Comparison of ENCODE assay signal across 21 cellular contexts in genomic region chr2:1482253-1482675, GRCh38.
"Had no signal": no experiment of that assay in that cellular context is flagged by ENCODE, and none has a peak within 500 bp of the region (broad histone marks: within the 10 kb centered on the region; RNA-seq: fewer than 3 reads in every experiment).

No MANE protein-coding gene starts in this region.

- H3K27ac ChIP-seq: cardiac muscle cell, dorsolateral prefrontal cortex, left lung, psoas muscle, skin epidermis, stomach, thyroid gland had no signal

- DNase-seq: effector CD4-positive, alpha-beta T cell; hypothalamus; immature natural killer cell; mesendoderm; psoas muscle; right cardiac atrium; stimulated activated CD4-positive, alpha-beta T cell treated with anti-CD3 and anti-CD28 coated beads, Interleukin-15, amount 100 ng/mL, for 24 hours; stimulated activated CD4-positive, alpha-beta T cell treated with anti-CD3 and anti-CD28 coated beads, Interleukin-4, amount 100 ng/mL, for 24 hours; stimulated activated naive CD4-positive, alpha-beta T cell treated with Interleukin-2 at 50 U/mL for 16 hours; stomach; thyroid gland; trophoblast cell had no signal

- H3K9me3 Mint-ChIP-seq: immature natural killer cell; natural killer cell treated with Interleukin-12 subunit alpha and Interleukin-12 subunit beta and Interleukin-15 and Interleukin-18, amount 100 ng/mL, for 72 hours; neural crest cell; stimulated activated effector memory CD8-positive, alpha-beta T cell treated with anti-CD3 and anti-CD28 coated beads, Interleukin-12 subunit alpha, Interleukin-12 subunit beta, amount 100 ng/mL, for 72 hours had no signal

- H3K9me3 ChIP-seq: left lung, psoas muscle, stomach, thyroid gland had no signal

- FAIRE-seq: frontal cortex, keratinocyte had no signal

- H3K27me3 ChIP-seq: cardiac muscle cell, stomach, thyroid gland had no signal

- ATAC-seq: left lung; psoas muscle; right cardiac atrium; stimulated activated effector memory CD8-positive, alpha-beta T cell treated with anti-CD3 and anti-CD28 coated beads, Interleukin-12 subunit alpha, Interleukin-12 subunit beta, amount 100 ng/mL, for 72 hours had no signal

- H3K27ac Mint-ChIP-seq: immature natural killer cell; natural killer cell treated with Interleukin-12 subunit alpha and Interleukin-12 subunit beta and Interleukin-15 and Interleukin-18, amount 100 ng/mL, for 72 hours; stimulated activated effector memory CD8-positive, alpha-beta T cell treated with anti-CD3 and anti-CD28 coated beads, Interleukin-12 subunit alpha, Interleukin-12 subunit beta, amount 100 ng/mL, for 72 hours had no signal

- H3K36me3 ChIP-seq: cardiac muscle cell, left lung, stomach had no signal

- H3K36me3 Mint-ChIP-seq: immature natural killer cell; natural killer cell treated with Interleukin-12 subunit alpha and Interleukin-12 subunit beta and Interleukin-15 and Interleukin-18, amount 100 ng/mL, for 72 hours had no signal

- H3K4me3 Mint-ChIP-seq: immature natural killer cell; natural killer cell treated with Interleukin-12 subunit alpha and Interleukin-12 subunit beta and Interleukin-15 and Interleukin-18, amount 100 ng/mL, for 72 hours; neural crest cell; stimulated activated effector memory CD8-positive, alpha-beta T cell treated with anti-CD3 and anti-CD28 coated beads, Interleukin-12 subunit alpha, Interleukin-12 subunit beta, amount 100 ng/mL, for 72 hours had no signal

- H3K4me3 ChIP-seq: cardiac muscle cell, dorsolateral prefrontal cortex, left lung, psoas muscle, skin epidermis, stomach, thyroid gland had no signal

- H3K27me3 Mint-ChIP-seq: natural killer cell treated with Interleukin-12 subunit alpha and Interleukin-12 subunit beta and Interleukin-15 and Interleukin-18, amount 100 ng/mL, for 72 hours had no signal

- H3K4me1 Mint-ChIP-seq: immature natural killer cell; neural crest cell; stimulated activated effector memory CD8-positive, alpha-beta T cell treated with anti-CD3 and anti-CD28 coated beads, Interleukin-12 subunit alpha, Interleukin-12 subunit beta, amount 100 ng/mL, for 72 hours had no signal

- H3K4me1 ChIP-seq: left lung, psoas muscle, stomach, thyroid gland had no signal
